ENCODE assay signal across 26 cellular contexts in the genomic region with DNA sequence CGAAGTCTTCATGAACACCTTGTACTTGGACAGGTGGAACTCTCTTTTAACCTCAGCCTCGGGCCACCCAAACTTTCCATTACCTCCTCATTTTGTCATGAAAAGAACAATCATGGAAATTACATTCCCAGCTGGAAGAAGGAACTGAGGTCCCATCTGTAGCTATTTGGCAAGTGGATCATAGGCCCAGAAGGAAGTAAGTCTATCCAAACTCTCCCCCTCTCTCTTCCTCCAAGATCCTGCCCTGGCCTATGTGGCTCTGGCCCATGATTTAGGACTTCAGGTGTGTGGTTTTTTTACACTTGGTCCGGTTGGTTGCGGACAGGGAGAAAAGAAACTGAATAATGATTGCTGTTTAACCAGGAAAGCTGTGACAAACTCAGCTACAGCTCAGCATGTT. TPM values are rescaled to one million over a fixed set of nuclear protein-coding genes. Genes with fewer than 3 reads are reported as not detected.
DNase-seq lines count a peak whose midpoint lies in the region; ATAC-seq, FAIRE-seq and TF ChIP-seq lines count a peak whose summit lies in the region.
"Had no signal": no experiment of that assay in that cellular context is flagged by ENCODE, and none has a peak within 500 bp of the region (broad histone marks: within the 10 kb centered on the region; RNA-seq: fewer than 3 reads in every experiment).

No MANE protein-coding gene starts in this region.

- no peaks in the 10 kb centered on the region for H3K27me3 ChIP-seq in HepG2 (ENCODE audit: control insufficient read depth in 1 of 2, insufficient read depth in 2 of 2, low read length in 2 of 2)
- H3K27me3 ChIP-seq in right lobe of liver = no peaks in the 10 kb centered on the region
- H3K27me3 ChIP-seq in SK-N-SH (ENCODE audit: insufficient read depth) = no peaks in the 10 kb centered on the region

- intact Hi-C loops in HepG2 (cut with micrococcal nuclease; ENCODE audit: unreplicated experiment) = no loop called here
- intact Hi-C loops in right lobe of liver (cut with DNase I) = no loop called here

- H2AFZ ChIP-seq in HepG2 (ENCODE audit: low read length) = no peak overlapping the region
- H2AFZ ChIP-seq in SK-N-SH (ENCODE audit: low read depth) = no peak overlapping the region

- H3K4me1 ChIP-seq in HepG2 (ENCODE audit: insufficient read depth, low read length) (peaks cover 39% of the 10 kb centered on the region), right lobe of liver (peaks cover 0 to 25% (median 11%) of the 10 kb centered on the region in 4 donors), SK-N-SH (ENCODE audit: control insufficient read depth in 1 of 2, insufficient read depth in 2 of 2, low read depth in 1 of 2, low read length in 1 of 2) (peaks cover 38 to 65% of the 10 kb centered on the region in 2 experiments)

- no peak for TF ChIP-seq RAD21 in HepG2 (CRISPR knock-in tag; IDR thresholded peaks at IDR 0.05)
- TF ChIP-seq RAD21 in SK-N-SH (IDR thresholded peaks at IDR 0.05; ENCODE audit: low read length) = no peak

- peaks cover 65% of the 10 kb centered on the region for H3K36me3 Mint-ChIP-seq in osteocyte (ENCODE audit: unreplicated experiment)
- H3K36me3 Mint-ChIP-seq: activated CD8-positive, alpha-beta memory T cell treated with anti-CD3 and anti-CD28 coated beads, Interleukin-2, amount 10 ng/mL, durations not matched to agents 7 days and 5 days; CD4-positive, alpha-beta memory T cell; naive thymus-derived CD8-positive, alpha-beta T cell; stimulated activated naive B cell treated with anti-CD40 and anti-IgM and Interleukin-4, amounts not matched to agents 10 μg/mL and 1 μg/mL and 100 μg/mL, for 72 hours had no signal

- no peak for TF ChIP-seq EP300 in HepG2 (IDR thresholded peaks at IDR 0.05; ENCODE audit: low read depth in 2 of 2, low read length in 2 of 2)
- TF ChIP-seq EP300 in HepG2 (CRISPR knock-in tag; IDR thresholded peaks at IDR 0.05; ENCODE audit: borderline replicate concordance) = no peak
- TF ChIP-seq EP300 in SK-N-SH (IDR thresholded peaks at IDR 0.05; ENCODE audit: borderline replicate concordance in 1 of 2, low read depth in 1 of 2, low read length in 1 of 2) = no peak

- TF ChIP-seq CTCF in HepG2 (CRISPR knock-in tag; IDR thresholded peaks at IDR 0.05) = no peak
- no peak for TF ChIP-seq CTCF in right lobe of liver (IDR thresholded peaks at IDR 0.05)
- TF ChIP-seq CTCF in coronary artery (IDR thresholded peaks at IDR 0.05) = no peak
- no peak for TF ChIP-seq CTCF in osteocyte (IDR thresholded peaks at IDR 0.05)
- no peak for TF ChIP-seq CTCF in SK-N-SH (IDR thresholded peaks at IDR 0.05)

- no peaks in the 10 kb centered on the region for H3K9me2 ChIP-seq in SK-N-SH

- H3K4me3 Mint-ChIP-seq in osteocyte (ENCODE audit: unreplicated experiment) = no peak overlapping the region
- H3K4me3 Mint-ChIP-seq: activated CD8-positive, alpha-beta memory T cell treated with anti-CD3 and anti-CD28 coated beads, Interleukin-2, amount 10 ng/mL, durations not matched to agents 7 days and 5 days; brain; CD4-positive, alpha-beta memory T cell; mesothelial cell of epicardium; naive thymus-derived CD8-positive, alpha-beta T cell; stimulated activated naive B cell treated with anti-CD40 and anti-IgM and Interleukin-4, amounts not matched to agents 10 μg/mL and 1 μg/mL and 100 μg/mL, for 72 hours had no signal

- no peak for DNase-seq in HepG2 (ENCODE audit: low spot score)
- no peak for DNase-seq in right lobe of liver
- no peak for DNase-seq in coronary artery (ENCODE audit: low spot score)
- DNase-seq in osteocyte (ENCODE audit: extremely low spot score, unreplicated experiment) = no peak
- no peak for DNase-seq in cerebellar nuclear complex (lab: John Stamatoyannopoulos, UW)
- DNase-seq in MV-4-11 (lab: John Stamatoyannopoulos, UW) = no peak
- DNase-seq in SK-N-SH = no peak
- DNase-seq: activated CD4-positive, alpha-beta T cell treated with anti-CD3 and anti-CD28 coated beads, Interleukin-2, amount 50 U/mL, for 4 hours; activated CD8-positive, alpha-beta memory T cell treated with anti-CD3 and anti-CD28 coated beads, Interleukin-2, amount 10 ng/mL, durations not matched to agents 7 days and 5 days; activated gamma-delta T cell treated with Interleukin-2 at 50 U/mL for 16 hours; activated T-cell treated with anti-CD3 and anti-CD28 coated beads, Interleukin-2, amount 50 U/mL, for 48 hours; CD4-positive, alpha-beta memory T cell; KBM-7; naive thymus-derived CD8-positive, alpha-beta T cell; NCI-H1105 treated with DMSO at 0.1 percent for 48 hours; NCI-H187 treated with DMSO at 0.1 percent for 48 hours; NCI-H2171; small intestine; stimulated activated naive B cell treated with anti-CD40 and anti-IgM and Interleukin-4, amounts not matched to agents 10 μg/mL and 1 μg/mL and 100 μg/mL, for 72 hours had no signal

- H3K27ac ChIP-seq in HepG2 (ENCODE audit: extremely low read length, insufficient read depth, low read length) = no peak overlapping the region
- H3K27ac ChIP-seq in right lobe of liver = no peak overlapping the region
- H3K27ac ChIP-seq in coronary artery = peak overlapping the region; percentile 62 to 64
- H3K27ac ChIP-seq in SK-N-SH (ENCODE audit: low read depth in 2 of 2, low read length in 1 of 2) = peak overlapping the region in 1 of 2 experiments; percentile 95; a peak in 2 of 4 replicates

- WGBS in HepG2 (ENCODE audit: low lambda C conversion rate) = 99% methylated on average over 4 of the region's 4 CpGs
- 79% methylated on average over 4 of the region's 4 CpGs for WGBS in right lobe of liver (ENCODE audit: insufficient coverage, low coverage, low lambda C conversion rate, missing lambda C conversion rate)
- 96% methylated on average over 4 of the region's 4 CpGs for WGBS in SK-N-SH (ENCODE audit: low lambda C conversion rate)

- no peak overlapping the region for H3K9ac ChIP-seq in HepG2 (ENCODE audit: insufficient read depth, low read depth, low read length)
- H3K9ac ChIP-seq in SK-N-SH = no peak overlapping the region

- FAIRE-seq in HepG2 (lab: Jason Lieb, UNC) = no peak
- FAIRE-seq: GM19239, HTR-8/SVneo, keratinocyte, small intestine, urothelium cell line had no signal

- peaks cover 40% of the 10 kb centered on the region for H3F3A ChIP-seq in SK-N-SH (replicated peaks; ENCODE audit: insufficient read depth)

- POLR2A ChIA-PET in HepG2 (lab: Yijun Ruan, JAX) = no interaction called here
- POLR2A ChIA-PET in SK-N-SH (lab: Yijun Ruan, JAX) = interaction anchor here (1.0 to 2.2 kb wide), 3 partner anchors 44 to 72 kb away, joined by 3 to 5 read pairs (median 3); a partner anchor contains a TSS

- no peak overlapping the region for H3K4me2 ChIP-seq in HepG2 (ENCODE audit: low read depth, low read length)
- no peak overlapping the region for H3K4me2 ChIP-seq in SK-N-SH

- ATAC-seq in HepG2 = no peak
- ATAC-seq in right lobe of liver = no peak
- no peak for ATAC-seq in GM18519 (IDR thresholded peaks at IDR 0.05; ENCODE audit: low FRiP score, unreplicated experiment)
- ATAC-seq: activated CD8-positive, alpha-beta memory T cell treated with anti-CD3 and anti-CD28 coated beads, Interleukin-2, amount 10 ng/mL, durations not matched to agents 7 days and 5 days; naive thymus-derived CD8-positive, alpha-beta T cell; stimulated activated naive B cell treated with anti-CD40 and anti-IgM and Interleukin-4, amounts not matched to agents 10 μg/mL and 1 μg/mL and 100 μg/mL, for 72 hours had no signal

- H4K20me1 ChIP-seq in HepG2 (ENCODE audit: insufficient read depth, low read length) = no peaks in the 10 kb centered on the region
- H4K20me1 ChIP-seq in SK-N-SH (ENCODE audit: insufficient read depth) = no peaks in the 10 kb centered on the region

- peaks cover 29 to 58% of the 10 kb centered on the region in 2 experiments for H3K36me3 ChIP-seq in HepG2 (replicated peaks in 1 of 2; ENCODE audit: control insufficient read depth in 1 of 2, insufficient read depth in 2 of 2, low read length in 2 of 2)
- peaks cover 0 to 10% (median 3%) of the 10 kb centered on the region in 4 donors for H3K36me3 ChIP-seq in right lobe of liver
- H3K36me3 ChIP-seq in SK-N-SH (replicated peaks in 1 of 2; ENCODE audit: control insufficient read depth in 1 of 2, insufficient read depth in 2 of 2, low read length in 1 of 2) = peaks cover 61 to 75% of the 10 kb centered on the region in 2 experiments

- H3K9me3 ChIP-seq in HepG2 (ENCODE audit: low read length) (no peaks in the 10 kb centered on the region), right lobe of liver (no peaks in the 10 kb centered on the region), SK-N-SH (no peaks in the 10 kb centered on the region)

- CTCF ChIA-PET in HepG2 (lab: Yijun Ruan, JAX; ENCODE audit: low intra/inter-chr PET ratio, low total read pairs) (no interaction called here), SK-N-SH (lab: Yijun Ruan, JAX) (interaction anchor here (0.9 to 2.1 kb wide), 3 partner anchors 19 to 59 kb away, joined by 3 to 6 read pairs (median 5); no protein-coding TSS in a partner anchor)

- no peaks in the 10 kb centered on the region for H3K9me3 Mint-ChIP-seq in osteocyte (ENCODE audit: unreplicated experiment)
- H3K9me3 Mint-ChIP-seq: brain; CD4-positive, alpha-beta memory T cell; mesothelial cell of epicardium; naive thymus-derived CD8-positive, alpha-beta T cell; stimulated activated naive B cell treated with anti-CD40 and anti-IgM and Interleukin-4, amounts not matched to agents 10 μg/mL and 1 μg/mL and 100 μg/mL, for 72 hours had no signal

- H3K27me3 Mint-ChIP-seq in osteocyte (ENCODE audit: unreplicated experiment) = no peaks in the 10 kb centered on the region
- H3K27me3 Mint-ChIP-seq: brain had no signal

- peaks cover 49% of the 10 kb centered on the region for H3K4me1 Mint-ChIP-seq in osteocyte (ENCODE audit: unreplicated experiment)
- H3K4me1 Mint-ChIP-seq: activated CD8-positive, alpha-beta memory T cell treated with anti-CD3 and anti-CD28 coated beads, Interleukin-2, amount 10 ng/mL, durations not matched to agents 7 days and 5 days; CD4-positive, alpha-beta memory T cell; stimulated activated naive B cell treated with anti-CD40 and anti-IgM and Interleukin-4, amounts not matched to agents 10 μg/mL and 1 μg/mL and 100 μg/mL, for 72 hours had no signal

- TF ChIP-seq POLR2A in HepG2 (IDR thresholded peaks at IDR 0.05; ENCODE audit: insufficient read depth in 1 of 2, low read depth in 2 of 2, low read length in 2 of 2) (no peak), right lobe of liver (IDR thresholded peaks at IDR 0.05) (no peak)

- in situ Hi-C loops in HepG2 (cut with HindIII; ENCODE audit: extremely low pct_ligation_motif_present, low pct_unique_long_range_greater_than_20kb) = no loop called here

- BruUV-seq in HepG2 (replicated peaks; lab: Mats Ljungman, UMichigan) = no TSS peak

- peak overlapping the region; percentile 52 for H3K27ac Mint-ChIP-seq in osteocyte (ENCODE audit: unreplicated experiment)
- H3K27ac Mint-ChIP-seq: activated CD8-positive, alpha-beta memory T cell treated with anti-CD3 and anti-CD28 coated beads, Interleukin-2, amount 10 ng/mL, durations not matched to agents 7 days and 5 days; CD4-positive, alpha-beta memory T cell; mesothelial cell of epicardium; naive thymus-derived CD8-positive, alpha-beta T cell; stimulated activated naive B cell treated with anti-CD40 and anti-IgM and Interleukin-4, amounts not matched to agents 10 μg/mL and 1 μg/mL and 100 μg/mL, for 72 hours had no signal

- H3K4me3 ChIP-seq in HepG2 (replicated peaks in 1 of 3; ENCODE audit: insufficient read depth in 1 of 3, low read depth in 2 of 3, low read length in 3 of 3) = no peak overlapping the region
- H3K4me3 ChIP-seq in right lobe of liver = no peak overlapping the region
- H3K4me3 ChIP-seq in coronary artery = no peak overlapping the region
- H3K4me3 ChIP-seq in SK-N-SH (ENCODE audit: low read depth in 2 of 2, low read length in 1 of 2) = no peak overlapping the region

- H3K79me2 ChIP-seq in HepG2 (ENCODE audit: insufficient read depth, low read length) (no peaks in the 10 kb centered on the region), SK-N-SH (ENCODE audit: insufficient read depth) (peaks cover 33% of the 10 kb centered on the region)

RNA-seq across cellular contexts. Expression of a gene that starts 44.1 kb away (rescaled TPM):
- total RNA-seq in HepG2 (2016; rRNA removed; fragmentation: Illumina TruSeq; extraction: Trizol) (50.2 and 74.1 TPM in 2 replicates), right lobe of liver (100 to 1,000 TPM in 3 of 6 experiments, 10 to 100 TPM in 3; 61.3 to 125 (median 98.4) TPM), osteocyte (419 and 441 TPM in 2 replicates)
- total RNA-seq in HepG2 (2016; cell fraction: cytosol; rRNA removed; fragmentation: Illumina TruSeq; extraction: Trizol; ENCODE audit: low read depth) = 11.6 and 14.5 TPM in 2 replicates
- 36.8 and 80.8 TPM in 2 replicates for total RNA-seq in HepG2 (2016; cell fraction: insoluble cytoplasmic fraction; rRNA removed; fragmentation: Illumina TruSeq; extraction: Trizol)
- total RNA-seq in HepG2 (2016; cell fraction: membrane; rRNA removed; fragmentation: Illumina TruSeq; extraction: Trizol) = 42.5 and 45.5 TPM in 2 replicates
- 56.3 and 70.0 TPM in 2 replicates for total RNA-seq in HepG2 (2016; cell fraction: nucleus; rRNA removed; fragmentation: Illumina TruSeq; extraction: Trizol)
- polyA plus RNA-seq in HepG2 (2011; rRNA removed) (343 and 356 TPM in 2 replicates), SK-N-SH (2012; rRNA removed) (328 and 481 TPM in 2 replicates)
- 228 and 302 TPM in 2 replicates for polyA plus RNA-seq in HepG2 (2011; cell fraction: cytosol; rRNA removed)
- 259 and 313 TPM in 2 replicates for polyA plus RNA-seq in HepG2 (2011; cell fraction: nucleus; rRNA removed)
- 127 and 130 TPM in 2 replicates for polyA plus RNA-seq in HepG2 (2012)
- 14.7 and 15.8 TPM in 2 replicates for polyA plus RNA-seq in HepG2 (2016; cell fraction: cytosol; fragmentation: Illumina TruSeq; extraction: Trizol; ENCODE audit: low read depth)
- polyA plus RNA-seq in HepG2 (2016; cell fraction: insoluble cytoplasmic fraction; fragmentation: Illumina TruSeq; extraction: Trizol; ENCODE audit: low read depth) = 45.2 and 59.6 TPM in 2 replicates
- 33.4 and 35.8 TPM in 2 replicates for polyA plus RNA-seq in HepG2 (2016; cell fraction: membrane; fragmentation: Illumina TruSeq; extraction: Trizol; ENCODE audit: low read depth)
- polyA plus RNA-seq in HepG2 (2016; cell fraction: nucleus; fragmentation: Illumina TruSeq; extraction: Trizol; ENCODE audit: insufficient read depth, low read depth) = 100 and 107 TPM in 2 replicates
- polyA minus RNA-seq in HepG2 (2011; rRNA and poly(A)+ RNA removed; ENCODE audit: low replicate concordance) = 84.8 and 423 TPM in 2 replicates
- polyA minus RNA-seq in HepG2 (2011; cell fraction: cytosol; rRNA and poly(A)+ RNA removed) = 148 and 170 TPM in 2 replicates
- 147 and 160 TPM in 2 replicates for polyA minus RNA-seq in HepG2 (2011; cell fraction: nucleus; rRNA and poly(A)+ RNA removed)
- polyA plus RNA-seq in SK-N-SH (2012; cell fraction: cytosol; rRNA removed) = 217 and 321 TPM in 2 replicates
- 338 and 344 TPM in 2 replicates for polyA plus RNA-seq in SK-N-SH (2012; cell fraction: nucleus; rRNA removed)

Comparison
In these comparisons a context has a peak if more than half of its experiments do, and no peak if none do; other contexts are left out.
1. H3K27ac ChIP-seq: peak in coronary artery (2 of 2); none in HepG2 (single experiment) and right lobe of liver (0 of 3).